In the genomic region with DNA sequence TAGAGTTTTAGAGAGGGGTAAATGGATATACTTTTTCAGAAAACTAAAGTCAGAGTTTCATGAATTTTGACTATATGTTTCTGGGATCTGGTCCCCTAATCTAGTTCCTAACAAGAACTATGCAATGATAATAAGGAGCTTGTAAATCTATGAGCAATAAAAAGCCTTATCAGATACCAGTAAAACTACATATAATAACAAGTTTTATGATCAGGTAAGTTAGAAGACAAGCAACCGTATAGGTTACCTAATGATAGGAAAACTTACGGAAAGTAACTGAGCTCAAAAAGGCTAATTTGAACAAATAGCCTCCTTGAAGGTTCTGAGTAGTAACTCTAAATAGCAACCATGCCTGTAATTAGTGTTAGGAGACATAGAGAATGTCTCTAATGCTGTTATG, we compare ENCODE assay signal across 21 cellular contexts. TPM values are rescaled to one million over a fixed set of nuclear protein-coding genes. Genes with fewer than 3 reads are reported as not detected.
DNase-seq lines count a peak whose midpoint lies in the region; ATAC-seq, FAIRE-seq and TF ChIP-seq lines count a peak whose summit lies in the region.
"Had no signal": no experiment of that assay in that cellular context is flagged by ENCODE, and none has a peak within 500 bp of the region (broad histone marks: within the 10 kb centered on the region; RNA-seq: fewer than 3 reads in every experiment).

No MANE protein-coding gene starts in this region.

- H3K27ac ChIP-seq in parathyroid adenoma (peak overlapping the region; percentile 20), transverse colon (peak overlapping the region; percentile 60 to 85 (median 81))
- H3K27ac ChIP-seq: GM23248, HL-60 had no signal

- no peak for TF ChIP-seq POLR2A in transverse colon (IDR thresholded peaks at IDR 0.05)

- no peaks in the 10 kb centered on the region for H3K79me2 ChIP-seq in parathyroid adenoma

- H3K27me3 ChIP-seq in parathyroid adenoma (ENCODE audit: control insufficient read depth, insufficient read depth, low read length) (no peaks in the 10 kb centered on the region), transverse colon (no peaks in the 10 kb centered on the region)
- H3K27me3 ChIP-seq: BE2C had no signal

- peak; percentile 63 for ATAC-seq in left colon
- ATAC-seq in GM19452 (IDR thresholded peaks at IDR 0.05; ENCODE audit: unreplicated experiment): no peak
- no peak for ATAC-seq in GM18519 (IDR thresholded peaks at IDR 0.05; ENCODE audit: low FRiP score, unreplicated experiment)

- TF ChIP-seq EP300 in transverse colon (IDR thresholded peaks at IDR 0.05; ENCODE audit: low read depth): no peak

- no peak overlapping the region for H2AFZ ChIP-seq in parathyroid adenoma
- H2AFZ ChIP-seq: GM23248 had no signal

- in situ Hi-C loops in transverse colon (cut with MboI; ENCODE audit: low pct_ligation_motif_present in 1 of 4, low pct_unique_long_range_greater_than_20kb in 1 of 4, low sequenced_read_pairs in 3 of 4): no loop called here

- FAIRE-seq in colon (lab: Jason Lieb, UNC): peak; percentile 53
- FAIRE-seq: A204.1, D721Med, G401.6, GM12891, GM18507, GM19239 had no signal

- DNase-seq in left colon (no peak), transverse colon (no peak)
- no peak for DNase-seq in activated CD4-positive, alpha-beta T cell treated with anti-CD3 and anti-CD28 coated beads for 1 hour
- DNase-seq: ACHN; BE2C; C1 segment of cervical spinal cord; Caco-2; CD4-positive, CD25-positive, alpha-beta regulatory T cell; GM23248 had no signal

- H3K9me3 ChIP-seq in parathyroid adenoma (ENCODE audit: control insufficient read depth, low read length) (no peaks in the 10 kb centered on the region), transverse colon (no peaks in the 10 kb centered on the region)
- H3K9me3 ChIP-seq: BE2C, Caco-2, HAP-1 had no signal

- H3K36me3 ChIP-seq in parathyroid adenoma (ENCODE audit: control insufficient read depth, insufficient read depth, low read length): no peaks in the 10 kb centered on the region
- peaks cover 0 to 3% (median 0%) of the 10 kb centered on the region in 4 donors for H3K36me3 ChIP-seq in transverse colon

- no peak for TF ChIP-seq CTCF in parathyroid adenoma (IDR thresholded peaks at IDR 0.05)
- no peak for TF ChIP-seq CTCF in transverse colon (IDR thresholded peaks at IDR 0.05)

- H3K4me3 ChIP-seq in parathyroid adenoma (ENCODE audit: low read depth, low read length) (no peak overlapping the region), transverse colon (no peak overlapping the region)
- H3K4me3 ChIP-seq: GM23248, HAP-1 had no signal

- intact Hi-C loops in left colon (cut with DNase I, micrococcal nuclease): no loop called here
- intact Hi-C loops in transverse colon (cut with DNase I; ENCODE audit: low total_unique reads): no loop called here

- no peak overlapping the region for H3K9ac ChIP-seq in parathyroid adenoma
- H3K9ac ChIP-seq: GM23248 had no signal

- WGBS in transverse colon (ENCODE audit: low coverage in 1 of 2), 2 donors: 63 to 65% methylated on average over 2 of the region's 2 CpGs

- no peak overlapping the region for H3K4me2 ChIP-seq in parathyroid adenoma (ENCODE audit: low read length)

- H3K4me1 ChIP-seq in parathyroid adenoma (no peaks in the 10 kb centered on the region), transverse colon (peaks cover 0 to 60% (median 36%) of the 10 kb centered on the region in 4 donors)

RNA-seq across cellular contexts. Expression of a gene that starts 21.0 kb away (rescaled TPM):
- total RNA-seq in left colon: 10 to 100 TPM; 30.2 to 39.9 TPM
- 10 to 100 TPM in 2 of 4 donors, 1 to 10 TPM in 2; 4.5 to 28.7 (median 10.7) TPM for total RNA-seq in transverse colon

RNA-seq across cellular contexts. Expression of a gene that starts 22.0 kb away (rescaled TPM):
- 100 to 1,000 TPM; 207 to 212 TPM for total RNA-seq in left colon
- total RNA-seq in transverse colon: 100 to 1,000 TPM in 1 of 4 donors, 10 to 100 TPM in 3; 11.2 to 116 (median 57.6) TPM

RNA-seq across cellular contexts. Expression of a gene that starts 37.0 kb away (rescaled TPM):
- total RNA-seq in left colon (1 to 10 TPM; 1.1 to 1.3 TPM), transverse colon (1 to 10 TPM in 1 of 4 donors, not detected in 3; 1.4 TPM)
- total RNA-seq: CD4-positive, CD25-positive, alpha-beta regulatory T cell had no signal

RNA-seq across cellular contexts. Expression of a gene that starts 53.8 kb away (rescaled TPM):
- total RNA-seq in left colon: 1 to 10 TPM; 2.3 to 2.7 TPM
- 1 to 10 TPM in 3 of 4 donors, not detected in 1; 2.2 to 2.6 (median 2.5) TPM for total RNA-seq in transverse colon
